In genomic region chr2:33412920-33413319, GRCh38 we compare ENCODE assay signal across 8 cellular contexts.
DNase-seq lines count a peak whose midpoint lies in the region; ATAC-seq and TF ChIP-seq lines count a peak whose summit lies in the region.

No MANE protein-coding gene starts in this region.

- peaks cover 0 to 8% of the 10 kb centered on the region in 2 donors for H3K9me3 Mint-ChIP-seq in stimulated activated naive CD8-positive, alpha-beta T cell treated with anti-CD3 and anti-CD28 coated beads, Interleukin-15, amount 100 ng/mL, for 72 hours

- no peaks in the 10 kb centered on the region for H3K27me3 ChIP-seq in HCT116 (ENCODE audit: insufficient read depth, low read length)

- intact Hi-C loops in HCT116 (cut with micrococcal nuclease): loop anchor here (2.0 kb wide), 1 partner anchor 170 kb away; no protein-coding TSS in a partner anchor

- H2AFZ ChIP-seq in HCT116 (ENCODE audit: low read depth, low read length, poor library complexity, severe bottlenecking): no peak overlapping the region

- CTCF ChIA-PET in HCT116 (lab: Charles Lee): interaction anchor here (1.0 to 2.2 kb wide), 7 partner anchors 17 to 186 kb away, joined by 3 to 25 read pairs (median 7); partner anchors contain the start of gene FAM98A

- peaks cover under 1 to 4% of the 10 kb centered on the region in 2 experiments; a peak in 1 of 4 replicates for H3K9me3 ChIP-seq in HCT116 (ENCODE audit: control insufficient read depth in 1 of 2, insufficient read depth in 1 of 2, low read depth in 1 of 2, low read length in 2 of 2)

- H4K20me1 ChIP-seq in HCT116 (ENCODE audit: insufficient read depth): no peaks in the 10 kb centered on the region

- peak; percentile 50 for TF ChIP-seq CTCF in AG09319 (IDR thresholded peaks at IDR 0.05; ENCODE audit: low read depth, low read length)
- TF ChIP-seq CTCF in HCT116 (IDR thresholded peaks at IDR 0.05 in 2 of 3, conservative IDR thresholded peaks at IDR 0.05 in 1 of 3; ENCODE audit: borderline replicate concordance in 1 of 3, insufficient read depth in 1 of 3, low read depth in 2 of 3, low read length in 2 of 3): peak; percentile 33 to 49 (median 46); a peak in 4 of 6 replicates
- TF ChIP-seq CTCF in WI38 (IDR thresholded peaks at IDR 0.05; ENCODE audit: low read depth, low read length): peak; percentile 48; the same call in 1 of the 2 replicates

- no peak overlapping the region for H3K4me3 ChIP-seq in HCT116 (replicated peaks in 1 of 2; ENCODE audit: low read depth in 1 of 2, low read length in 2 of 2)
- no peak overlapping the region for H3K4me3 ChIP-seq in WI38 (ENCODE audit: low read depth, low read length)

- H3K4me1 Mint-ChIP-seq in stimulated activated naive CD8-positive, alpha-beta T cell treated with anti-CD3 and anti-CD28 coated beads, Interleukin-15, amount 100 ng/mL, for 72 hours: no peaks in the 10 kb centered on the region

- TF ChIP-seq RAD21 in HCT116 (IDR thresholded peaks at IDR 0.05; ENCODE audit: low read depth): peak; percentile 70

- no peaks in the 10 kb centered on the region for H3K27me3 Mint-ChIP-seq in stimulated activated naive CD8-positive, alpha-beta T cell treated with anti-CD3 and anti-CD28 coated beads, Interleukin-15, amount 100 ng/mL, for 72 hours

- TF ChIP-seq POLR2A in HCT116 (IDR thresholded peaks at IDR 0.05; ENCODE audit: borderline replicate concordance, extremely low read depth, insufficient read depth, insufficient read length) (no peak), GM18505 (IDR thresholded peaks at IDR 0.05; ENCODE audit: borderline replicate concordance, extremely low read depth, insufficient read depth, insufficient read length) (no peak)

- H3K4me3 Mint-ChIP-seq in stimulated activated naive CD8-positive, alpha-beta T cell treated with anti-CD3 and anti-CD28 coated beads, Interleukin-15, amount 100 ng/mL, for 72 hours: no peak overlapping the region

- no peaks in the 10 kb centered on the region for H3K4me1 ChIP-seq in HCT116 (ENCODE audit: control insufficient read depth in 1 of 2, insufficient read depth in 2 of 2, low read length in 2 of 2)

- RAD21 ChIA-PET in HCT116 (lab: Charles Lee; ENCODE audit: low non-redundant PET in 1 of 2, low total read pairs in 2 of 2, uncharacterized antibody in 2 of 2, unreplicated experiment in 2 of 2): interaction anchor here in 1 of 2 experiments (0.6 to 1.1 kb wide), 2 partner anchors 28 to 170 kb away, joined by 3 to 5 read pairs; no protein-coding TSS in a partner anchor

- DNase-seq in AG09319 (ENCODE audit: extremely low read depth, low read depth) (no peak), HCT116 (ENCODE audit: low read depth, low spot score) (peak; percentile 18), inferior parietal cortex (ENCODE audit: extremely low spot score) (peak; percentile 48)
- no peak for DNase-seq in stimulated activated naive CD8-positive, alpha-beta T cell treated with anti-CD3 and anti-CD28 coated beads, Interleukin-15, amount 100 ng/mL, for 72 hours
- DNase-seq in effector CD4-positive, alpha-beta T cell: no peak

- no peaks in the 10 kb centered on the region for H3K79me2 ChIP-seq in HCT116 (ENCODE audit: insufficient read depth, low read length)

- H3K36me3 ChIP-seq in HCT116 (ENCODE audit: control insufficient read depth in 1 of 2, insufficient read depth in 2 of 2, low read length in 2 of 2): no peaks in the 10 kb centered on the region

- no TSS peak for BruUV-seq in HCT116 (replicated peaks; lab: Mats Ljungman, UMichigan)

- ATAC-seq in HCT116: peak; percentile 69
- ATAC-seq in GM18505 (IDR thresholded peaks at IDR 0.05; ENCODE audit: unreplicated experiment): no peak
- ATAC-seq in stimulated activated naive CD8-positive, alpha-beta T cell treated with anti-CD3 and anti-CD28 coated beads, Interleukin-15, amount 100 ng/mL, for 72 hours: no peak
- ATAC-seq in HG02885 (IDR thresholded peaks at IDR 0.05; ENCODE audit: poor library complexity, unreplicated experiment): no peak

- H3K4me2 ChIP-seq in HCT116 (ENCODE audit: low read length): no peak overlapping the region

- no peak overlapping the region for H3K27ac ChIP-seq in HCT116 (ENCODE audit: low read depth, low read length)

- H3K27ac Mint-ChIP-seq in stimulated activated naive CD8-positive, alpha-beta T cell treated with anti-CD3 and anti-CD28 coated beads, Interleukin-15, amount 100 ng/mL, for 72 hours: no peak overlapping the region

- H3K9me2 ChIP-seq in HCT116 (ENCODE audit: insufficient read depth): no peaks in the 10 kb centered on the region

- POLR2A ChIA-PET in HCT116 (lab: Charles Lee): no interaction called here

- H3K9ac ChIP-seq in HCT116 (ENCODE audit: low read length): no peak overlapping the region

TF ChIP-seq in HCT116, 20 proteins besides CTCF, POLR2A, EP300 and RAD21:
- TF ChIP-seq CEBPB (IDR thresholded peaks at IDR 0.05; ENCODE audit: low read depth): no peak
- no peak for TF ChIP-seq EGR1 (IDR thresholded peaks at IDR 0.05; ENCODE audit: low read depth)
- TF ChIP-seq SRF (IDR thresholded peaks at IDR 0.05; ENCODE audit: low read depth): no peak
- no peak for TF ChIP-seq ZBTB33 (IDR thresholded peaks at IDR 0.05; ENCODE audit: extremely low read depth, insufficient replicate concordance, low read length)
- TF ChIP-seq REST (IDR thresholded peaks at IDR 0.05; ENCODE audit: low read depth): no peak
- TF ChIP-seq JUND (IDR thresholded peaks at IDR 0.05): no peak
- TF ChIP-seq ZNF274 (IDR thresholded peaks at IDR 0.05; ENCODE audit: low read depth, low read length): no peak
- TF ChIP-seq YY1 (IDR thresholded peaks at IDR 0.05; ENCODE audit: extremely low read depth, insufficient replicate concordance, low read depth, low read length): no peak
- no peak for TF ChIP-seq SIN3A (IDR thresholded peaks at IDR 0.05; ENCODE audit: low read depth)
- TF ChIP-seq ATF3 (IDR thresholded peaks at IDR 0.05): no peak
- TF ChIP-seq TCF7L2 (IDR thresholded peaks at IDR 0.05; ENCODE audit: borderline replicate concordance, extremely low read depth, insufficient read depth, insufficient read length): no peak
- TF ChIP-seq EZH2phosphoT487 (IDR thresholded peaks at IDR 0.05; ENCODE audit: borderline replicate concordance): no peak
- TF ChIP-seq ZFX (IDR thresholded peaks at IDR 0.05): no peak
- no peak for TF ChIP-seq SP1 (IDR thresholded peaks at IDR 0.05; ENCODE audit: low read depth)
- TF ChIP-seq EZH2 (IDR thresholded peaks at IDR 0.05): no peak
- no peak for TF ChIP-seq CBX3 (IDR thresholded peaks at IDR 0.05; ENCODE audit: low read depth)
- TF ChIP-seq ELF1 (IDR thresholded peaks at IDR 0.05; ENCODE audit: borderline replicate concordance, low read depth): no peak
- no peak for TF ChIP-seq FOSL1 (IDR thresholded peaks at IDR 0.05; ENCODE audit: low read depth)
- no peak for TF ChIP-seq POLR2AphosphoS5 (IDR thresholded peaks at IDR 0.05; ENCODE audit: low read depth, low read length)
TF ChIP-seq in HCT116: peak in this region for 0.

Comparison
In these comparisons a context has a peak if more than half of its experiments do, and no peak if none do; other contexts are left out.
1. DNase-seq: peak in HCT116 (single experiment) and inferior parietal cortex (single experiment); none in AG09319 (single experiment), stimulated activated naive CD8-positive, alpha-beta T cell treated with anti-CD3 and anti-CD28 coated beads, Interleukin-15, amount 100 ng/mL, for 72 hours (0 of 2) and effector CD4-positive, alpha-beta T cell (single experiment).
2. Peak in every context shown above with its lines, with median percentiles within 50 percentile points of each other: CTCF ChIP-seq.